In genomic region chr18:55458456-55459238, GRCh38 we compare ENCODE assay signal across 17 cellular contexts.
A peak's percentile ranks its signal among the peaks of the same experiment; 100 is the strongest.
DNase-seq lines count a peak whose midpoint lies in the region; ATAC-seq, FAIRE-seq and TF ChIP-seq lines count a peak whose summit lies in the region.
"Had no signal": no experiment of that assay in that cellular context is flagged by ENCODE, and none has a peak within 500 bp of the region (broad histone marks: within the 10 kb centered on the region; RNA-seq: fewer than 3 reads in every experiment).

No MANE protein-coding gene starts in this region.

- no peak overlapping the region for H3K27ac Mint-ChIP-seq in CD4-positive, alpha-beta memory T cell
- H3K27ac Mint-ChIP-seq: activated naive CD4-positive, alpha-beta T cell treated with anti-CD3 and anti-CD28 coated beads for 36 hours; stimulated activated naive CD8-positive, alpha-beta T cell treated with anti-CD3 and anti-CD28 coated beads, Interleukin-15, amount 100 ng/mL, for 72 hours had no signal

- BruUV-seq in K562 (replicated peaks; lab: Mats Ljungman, UMichigan) = no TSS peak

- peak; percentile 94 for DNase-seq in NCI-H146 treated with DMSO at 0.1 percent for 48 hours (lab: John Stamatoyannopoulos, UW; ENCODE audit: unreplicated experiment)
- peak in 3 of 4 experiments; percentile 8 to 53 (median 32) for DNase-seq in K562 (ENCODE audit: extremely low read depth in 1 of 4, low spot score in 3 of 4)
- no peak for DNase-seq in mesendoderm
- DNase-seq in substantia nigra (lab: John Stamatoyannopoulos, UW) = peak in 27 of 49 donors; percentile 7 to 69 (median 26)
- no peak for DNase-seq in CD4-positive, alpha-beta memory T cell
- no peak for DNase-seq in pancreas
- DNase-seq: activated naive CD4-positive, alpha-beta T cell treated with anti-CD3 and anti-CD28 coated beads for 36 hours; Calu3; GDM1; H7; NCI-H187 treated with DMSO at 0.1 percent for 48 hours; NCI-H524; stimulated activated naive CD8-positive, alpha-beta T cell treated with anti-CD3 and anti-CD28 coated beads, Interleukin-15, amount 100 ng/mL, for 72 hours had no signal

- no peak for TF ChIP-seq EP300 in K562 (IDR thresholded peaks at IDR 0.05; ENCODE audit: low read length)

- no peak overlapping the region for H2BK5ac ChIP-seq in mesendoderm (ENCODE audit: low read length)

- no peak overlapping the region for H3K56ac ChIP-seq in mesendoderm (ENCODE audit: low read length)

- CTCF ChIA-PET in K562 (lab: Yijun Ruan, JAX; ENCODE audit: low intra/inter-chr PET ratio) = no interaction called here
- CTCF ChIA-PET in CD4-positive, alpha-beta memory T cell (lab: Charles Lee; ENCODE audit: partially characterized antibody) = no interaction called here

- H3K9ac ChIP-seq in K562 (ENCODE audit: insufficient read depth in 1 of 2, low read depth in 2 of 2, low read length in 2 of 2) = no peak overlapping the region
- H3K9ac ChIP-seq in mesendoderm (ENCODE audit: low read length) = no peak overlapping the region

- ATAC-seq in K562 (peak; percentile 81), pancreas (no peak), HG03135 (IDR thresholded peaks at IDR 0.05; ENCODE audit: unreplicated experiment) (no peak)
- ATAC-seq: left lobe of liver; SK-N-SH treated with all-trans-retinoic acid at 6 μM for 48 hours; stimulated activated naive CD8-positive, alpha-beta T cell treated with anti-CD3 and anti-CD28 coated beads, Interleukin-15, amount 100 ng/mL, for 72 hours had no signal

- H3K36me3 ChIP-seq in K562 (ENCODE audit: control insufficient read depth, insufficient read depth, low read length) (peaks cover 3% of the 10 kb centered on the region; the same call in 1 of the 3 replicates), mesendoderm (ENCODE audit: control insufficient read depth, insufficient read depth, low read length) (no peaks in the 10 kb centered on the region), pancreas (no peaks in the 10 kb centered on the region)
- H3K36me3 ChIP-seq in CD4-positive, alpha-beta memory T cell (ENCODE audit: insufficient read depth, low read length) = no peaks in the 10 kb centered on the region

- intact Hi-C loops in K562 (cut with micrococcal nuclease) = no loop called here
- intact Hi-C loops in CD4-positive, alpha-beta memory T cell (cut with micrococcal nuclease) = no loop called here
- intact Hi-C loops in pancreas (cut with DNase I) = no loop called here

- H4K5ac ChIP-seq in mesendoderm (ENCODE audit: low read length) = no peak overlapping the region

- no peaks in the 10 kb centered on the region for H3K36me3 Mint-ChIP-seq in CD4-positive, alpha-beta memory T cell

- no peak overlapping the region for H2BK120ac ChIP-seq in mesendoderm (ENCODE audit: low read depth, low read length)

- H2AFZ ChIP-seq in K562 (ENCODE audit: low read depth, low read length) = peak overlapping the region; percentile 5

- no peak overlapping the region for H3K4me3 Mint-ChIP-seq in CD4-positive, alpha-beta memory T cell
- H3K4me3 Mint-ChIP-seq: activated naive CD4-positive, alpha-beta T cell treated with anti-CD3 and anti-CD28 coated beads for 36 hours; stimulated activated naive CD8-positive, alpha-beta T cell treated with anti-CD3 and anti-CD28 coated beads, Interleukin-15, amount 100 ng/mL, for 72 hours had no signal

- TF ChIP-seq CTCF in K562 (IDR thresholded peaks at IDR 0.05 in 2 of 3, conservative IDR thresholded peaks at IDR 0.05 in 1 of 3; ENCODE audit: insufficient read depth in 2 of 3, low read depth in 1 of 3, low read length in 3 of 3) (no peak), pancreas (IDR thresholded peaks at IDR 0.05) (no peak)

- peaks cover 6% of the 10 kb centered on the region for H3K79me1 ChIP-seq in mesendoderm (ENCODE audit: low read length)

- H3K4me2 ChIP-seq in K562 (ENCODE audit: insufficient read depth, low read length) (peak overlapping the region; percentile 43; the same call in 1 of the 2 replicates), mesendoderm (ENCODE audit: low read length) (no peak overlapping the region)

- H3K9me3 ChIP-seq in K562 (replicated peaks; ENCODE audit: control insufficient read depth, insufficient read depth, low read depth, low read length) (no peaks in the 10 kb centered on the region), pancreas (no peaks in the 10 kb centered on the region)
- no peaks in the 10 kb centered on the region for H3K9me3 ChIP-seq in CD4-positive, alpha-beta memory T cell (ENCODE audit: control insufficient read depth in 1 of 2, low read length in 2 of 2)

- H3K27me3 Mint-ChIP-seq in CD4-positive, alpha-beta memory T cell = peaks cover 0 to 3% of the 10 kb centered on the region in 2 donors
- H3K27me3 Mint-ChIP-seq: stimulated activated naive CD8-positive, alpha-beta T cell treated with anti-CD3 and anti-CD28 coated beads, Interleukin-15, amount 100 ng/mL, for 72 hours had no signal

- peaks cover 4% of the 10 kb centered on the region; the same call in 1 of the 3 replicates for H3K79me2 ChIP-seq in K562 (ENCODE audit: control insufficient read depth, insufficient read depth, low read length)
- H3K79me2 ChIP-seq in mesendoderm (ENCODE audit: control insufficient read depth, insufficient read depth, low read length) = peaks cover 16% of the 10 kb centered on the region

- H4K20me1 ChIP-seq in K562 (replicated peaks; ENCODE audit: control insufficient read depth, insufficient read depth, low read length) = no peaks in the 10 kb centered on the region

- H3K4me1 ChIP-seq in K562 (replicated peaks in 1 of 2; ENCODE audit: control insufficient read depth in 2 of 2, insufficient read depth in 2 of 2, low read length in 2 of 2) (no peaks in the 10 kb centered on the region; a peak in 1 of 5 replicates), mesendoderm (ENCODE audit: control insufficient read depth, low read depth, low read length) (no peaks in the 10 kb centered on the region), pancreas (no peaks in the 10 kb centered on the region)
- H3K4me1 ChIP-seq in CD4-positive, alpha-beta memory T cell (ENCODE audit: insufficient read depth, low read length) = no peaks in the 10 kb centered on the region

- in situ Hi-C loops in K562 (cut with MboI) = no loop called here

- H3K4ac ChIP-seq in mesendoderm (ENCODE audit: low read depth, low read length) = no peak overlapping the region

- H3K9me3 Mint-ChIP-seq in CD4-positive, alpha-beta memory T cell = peaks cover 0 to 1% (median 0%) of the 10 kb centered on the region in 8 donors
- H3K9me3 Mint-ChIP-seq: activated naive CD4-positive, alpha-beta T cell treated with anti-CD3 and anti-CD28 coated beads for 36 hours; stimulated activated naive CD8-positive, alpha-beta T cell treated with anti-CD3 and anti-CD28 coated beads, Interleukin-15, amount 100 ng/mL, for 72 hours had no signal

- TF ChIP-seq POLR2A in K562 (conservative IDR thresholded peaks at IDR 0.05) = no peak

- H3K4me3 ChIP-seq in K562 (no peak overlapping the region), mesendoderm (ENCODE audit: low read length) (no peak overlapping the region), pancreas (no peak overlapping the region)
- H3K4me3 ChIP-seq in CD4-positive, alpha-beta memory T cell (ENCODE audit: low read length in 2 of 2) = no peak overlapping the region

- H3K27ac ChIP-seq in K562 (ENCODE audit: extremely low read depth, low read depth, low read length) = peak overlapping the region; percentile 59; the same call in 1 of the 3 replicates
- no peak overlapping the region for H3K27ac ChIP-seq in mesendoderm (ENCODE audit: low read depth, low read length)
- peak overlapping the region; percentile 91 for H3K27ac ChIP-seq in substantia nigra (ENCODE audit: low read depth, low read length, poor library complexity, severe bottlenecking)
- no peak overlapping the region for H3K27ac ChIP-seq in CD4-positive, alpha-beta memory T cell (ENCODE audit: low read depth, low read length)
- H3K27ac ChIP-seq in pancreas = no peak overlapping the region

- H3K9me1 ChIP-seq in K562 (ENCODE audit: control insufficient read depth, insufficient read depth, low read length) = no peaks in the 10 kb centered on the region

- H2BK15ac ChIP-seq in mesendoderm (replicated peaks; ENCODE audit: low read depth) = no peak overlapping the region

- no peak overlapping the region for H3K18ac ChIP-seq in mesendoderm (ENCODE audit: low read length)

- POLR2A ChIA-PET in K562 (lab: Yijun Ruan, JAX) = no interaction called here
- POLR2A ChIA-PET in CD4-positive, alpha-beta memory T cell (lab: Charles Lee; ENCODE audit: partially characterized antibody) = no interaction called here

- H2AK5ac ChIP-seq in mesendoderm (ENCODE audit: low read length) = no peak overlapping the region

- no peaks in the 10 kb centered on the region for H3K4me1 Mint-ChIP-seq in CD4-positive, alpha-beta memory T cell
- H3K4me1 Mint-ChIP-seq: stimulated activated naive CD8-positive, alpha-beta T cell treated with anti-CD3 and anti-CD28 coated beads, Interleukin-15, amount 100 ng/mL, for 72 hours had no signal

- H3K27me3 ChIP-seq in K562 (ENCODE audit: control insufficient read depth in 2 of 2, insufficient read depth in 2 of 2, low read length in 2 of 2) (no peaks in the 10 kb centered on the region), mesendoderm (ENCODE audit: insufficient read depth, low read length, poor library complexity) (no peaks in the 10 kb centered on the region), pancreas (no peaks in the 10 kb centered on the region)
- H3K27me3 ChIP-seq in CD4-positive, alpha-beta memory T cell (ENCODE audit: insufficient read depth, low read length) = no peaks in the 10 kb centered on the region

- peak overlapping the region; percentile 56 for H4K8ac ChIP-seq in mesendoderm (ENCODE audit: low read depth, low read length)

- 40% methylated on average over 13 of the region's 13 CpGs for WGBS in K562 (ENCODE audit: insufficient coverage, low coverage, missing lambda C conversion rate)
- no CpG with 5 or more reads among the region's 13 CpGs for whole genome bisulfite sequencing in mesendoderm (ENCODE audit: extremely low coverage, insufficient coverage, low lambda C conversion rate)
- WGBS in pancreas, 2 donors = 66 to 72% methylated on average over 13 of the region's 13 CpGs

- H3K23ac ChIP-seq in mesendoderm (ENCODE audit: low read length) = no peak overlapping the region

- FAIRE-seq in K562 (lab: Jason Lieb, UNC) (no peak), pancreas (lab: Jason Lieb, UNC) (no peak)
- FAIRE-seq: GM12892 had no signal

- TF ChIP-seq RAD21 in K562 (CRISPR knock-in tag; conservative IDR thresholded peaks at IDR 0.05 in 1 of 2, IDR thresholded peaks at IDR 0.05 in 1 of 2) = no peak

TF ChIP-seq in K562, 482 proteins besides CTCF, POLR2A, EP300 and RAD21 (continues in another document):
- TF ChIP-seq, protein P1, sequence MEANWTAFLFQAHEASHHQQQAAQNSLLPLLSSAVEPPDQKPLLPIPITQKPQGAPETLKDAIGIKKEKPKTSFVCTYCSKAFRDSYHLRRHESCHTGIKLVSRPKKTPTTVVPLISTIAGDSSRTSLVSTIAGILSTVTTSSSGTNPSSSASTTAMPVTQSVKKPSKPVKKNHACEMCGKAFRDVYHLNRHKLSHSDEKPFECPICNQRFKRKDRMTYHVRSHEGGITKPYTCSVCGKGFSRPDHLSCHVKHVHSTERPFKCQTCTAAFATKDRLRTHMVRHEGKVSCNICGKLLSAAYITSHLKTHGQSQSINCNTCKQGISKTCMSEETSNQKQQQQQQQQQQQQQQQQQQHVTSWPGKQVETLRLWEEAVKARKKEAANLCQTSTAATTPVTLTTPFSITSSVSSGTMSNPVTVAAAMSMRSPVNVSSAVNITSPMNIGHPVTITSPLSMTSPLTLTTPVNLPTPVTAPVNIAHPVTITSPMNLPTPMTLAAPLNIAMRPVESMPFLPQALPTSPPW (CRISPR knock-in tag; IDR thresholded peaks at IDR 0.05) = peak; percentile 18; the same call in 1 of the 2 replicates
- TF ChIP-seq ARID1B (IDR thresholded peaks at IDR 0.05) = peak; percentile 20; the same call in 1 of the 2 replicates

Comparison
In these comparisons a context has a peak if more than half of its experiments do, and no peak if none do; other contexts are left out.
1. DNase-seq: peak in NCI-H146 treated with DMSO at 0.1 percent for 48 hours (single experiment), K562 (3 of 4) and substantia nigra (27 of 49); none in mesendoderm (single experiment), CD4-positive, alpha-beta memory T cell (0 of 5) and pancreas (0 of 6).
2. H3K27ac ChIP-seq: peak in K562 (single experiment) and substantia nigra (single experiment); none in mesendoderm (single experiment), CD4-positive, alpha-beta memory T cell (single experiment) and pancreas (0 of 4).